Comparison of ENCODE assay signal across 11 cellular contexts in the genomic region with DNA sequence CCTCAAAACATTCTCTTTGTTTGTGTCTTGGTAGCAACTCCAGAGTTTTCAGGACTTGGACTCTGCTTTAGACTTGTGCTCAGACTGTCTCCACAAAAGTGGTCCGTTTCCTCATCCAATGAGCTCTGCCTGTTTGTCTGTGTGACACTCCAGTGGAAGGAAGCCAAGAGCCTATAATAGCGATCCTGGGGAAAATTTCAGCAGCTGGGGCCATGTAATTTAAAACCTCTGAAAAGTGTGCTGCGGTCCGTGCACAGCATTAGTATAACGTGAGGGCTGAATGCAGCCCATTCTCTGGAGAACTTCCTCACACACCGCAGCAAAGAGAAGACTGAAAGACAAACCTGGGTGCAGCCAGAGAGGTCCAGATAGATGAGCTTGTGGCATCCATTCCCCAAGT. TPM values are rescaled to one million over a fixed set of nuclear protein-coding genes. Genes with fewer than 3 reads are reported as not detected.
DNase-seq lines count a peak whose midpoint lies in the region; ATAC-seq, FAIRE-seq and TF ChIP-seq lines count a peak whose summit lies in the region.
"Had no signal": no experiment of that assay in that cellular context is flagged by ENCODE, and none has a peak within 500 bp of the region (broad histone marks: within the 10 kb centered on the region; RNA-seq: fewer than 3 reads in every experiment).

Gene LRRC17, plus strand, starts transcription at position 259 of the 400 bp plus-strand sequence. CDS start 20,914 bp downstream, outside the sequence.

- H3K36me3 ChIP-seq in endothelial cell of umbilical vein (ENCODE audit: control insufficient read depth in 2 of 2, extremely low read depth in 1 of 2, insufficient read depth in 2 of 2, low read length in 2 of 2) (no peaks in the 10 kb centered on the region), osteoblast (ENCODE audit: insufficient read depth, low read length) (no peaks in the 10 kb centered on the region), BE2C (no peaks in the 10 kb centered on the region)

- intact Hi-C loops in endothelial cell of umbilical vein (cut with micrococcal nuclease), result loop anchor here (1.0 kb wide), 1 partner anchor 36 kb away; no protein-coding TSS in a partner anchor

- ATAC-seq in GM21723 (IDR thresholded peaks at IDR 0.05; ENCODE audit: unreplicated experiment), result no peak

- FAIRE-seq in endothelial cell of umbilical vein (lab: Jason Lieb, UNC), result no peak
- FAIRE-seq: GM18507 had no signal

- H3K4me2 ChIP-seq in endothelial cell of umbilical vein (ENCODE audit: insufficient read depth, low read length), result peak within 1 kb of the TSS; percentile 92
- peak within 1 kb of the TSS; percentile 87 for H3K4me2 ChIP-seq in osteoblast (ENCODE audit: insufficient read depth, low read length)

- H3K4me3 ChIP-seq in endothelial cell of umbilical vein (replicated peaks in 1 of 3; ENCODE audit: insufficient read depth in 1 of 3, low read depth in 1 of 3, low read length in 3 of 3), result peak within 1 kb of the TSS; percentile 25 to 77 (median 75)
- H3K4me3 ChIP-seq in osteoblast (ENCODE audit: insufficient read depth, low read length), result peak within 1 kb of the TSS; percentile 71
- no peak within 1 kb of the TSS for H3K4me3 ChIP-seq in BE2C (ENCODE audit: low read depth, low read length)

- CTCF ChIA-PET in endothelial cell of umbilical vein (lab: Charles Lee), result interaction anchor here (0.7 to 1.1 kb wide), 3 partner anchors 18 to 155 kb away, joined by 3 read pairs; no protein-coding TSS in a partner anchor

- no peaks in the 10 kb centered on the region for H3K9me3 Mint-ChIP-seq in activated naive CD8-positive, alpha-beta T cell treated with anti-CD3 and anti-CD28 coated beads for 36 hours

- no peak for TF ChIP-seq CTCF in endothelial cell of umbilical vein (IDR thresholded peaks at IDR 0.05; ENCODE audit: extremely low read depth in 1 of 2, insufficient read depth in 1 of 2, low read depth in 1 of 2, low read length in 2 of 2)
- TF ChIP-seq CTCF in osteoblast (IDR thresholded peaks at IDR 0.05; ENCODE audit: extremely low read depth, low read depth, low read length), result no peak
- TF ChIP-seq CTCF in BE2C (IDR thresholded peaks at IDR 0.05; ENCODE audit: low read depth, low read length), result no peak

- H3K27me3 Mint-ChIP-seq in activated naive CD8-positive, alpha-beta T cell treated with anti-CD3 and anti-CD28 coated beads for 36 hours, result no peaks in the 10 kb centered on the region

- H3K36me3 Mint-ChIP-seq in activated naive CD8-positive, alpha-beta T cell treated with anti-CD3 and anti-CD28 coated beads for 36 hours, result no peaks in the 10 kb centered on the region

- POLR2A ChIA-PET in endothelial cell of umbilical vein (lab: Charles Lee), result interaction anchor here (0.7 kb wide), 1 partner anchor 165 kb away, joined by 8 read pairs; no protein-coding TSS in a partner anchor

- H3K27ac Mint-ChIP-seq in activated naive CD8-positive, alpha-beta T cell treated with anti-CD3 and anti-CD28 coated beads for 36 hours, result no peak within 1 kb of the TSS

- H3K27ac ChIP-seq in endothelial cell of umbilical vein (ENCODE audit: insufficient read depth, low read depth, low read length), result peak within 1 kb of the TSS; percentile 68
- peak within 1 kb of the TSS; percentile 49 for H3K27ac ChIP-seq in osteoblast (ENCODE audit: low read depth, low read length)
- H3K27ac ChIP-seq: epithelial cell of prostate, RWPE1 had no signal

- H3K4me1 ChIP-seq in endothelial cell of umbilical vein (ENCODE audit: control insufficient read depth, extremely low read depth, insufficient read depth, low read length) (peaks cover 20% of the 10 kb centered on the region), osteoblast (ENCODE audit: insufficient read depth, low read length) (peaks cover 33% of the 10 kb centered on the region), BE2C (no peaks in the 10 kb centered on the region)

- no peaks in the 10 kb centered on the region for H3K79me2 ChIP-seq in endothelial cell of umbilical vein (ENCODE audit: control insufficient read depth, insufficient read depth, low read length)
- no peaks in the 10 kb centered on the region for H3K79me2 ChIP-seq in osteoblast (ENCODE audit: insufficient read depth, low read length)

- dilution Hi-C loops in endothelial cell of umbilical vein (cut with MboI; ENCODE audit: extremely low pct_ligation_motif_present, low sequenced_read_pairs), result no loop called here

- DNase-seq in DMS79 (lab: John Stamatoyannopoulos, UW) (peak; percentile 1), NCI-H2171 (lab: John Stamatoyannopoulos, UW) (peak; percentile 95), endothelial cell of umbilical vein (ENCODE audit: low read depth, low spot score) (peak; percentile 85), osteoblast (ENCODE audit: insufficient read length, low spot score, missing footprints) (peak; percentile 23), RKO (ENCODE audit: low spot score) (no peak), BE2C (no peak)
- no peak for DNase-seq in activated naive CD8-positive, alpha-beta T cell treated with anti-CD3 and anti-CD28 coated beads for 36 hours

- H2AFZ ChIP-seq in endothelial cell of umbilical vein (ENCODE audit: low read depth, low read length) (peak within 1 kb of the TSS; percentile 95), osteoblast (ENCODE audit: low read length) (peak within 1 kb of the TSS; percentile 85)

- H4K20me1 ChIP-seq in endothelial cell of umbilical vein (replicated peaks; ENCODE audit: control insufficient read depth, extremely low read depth, insufficient read depth, low read length) (no peaks in the 10 kb centered on the region), osteoblast (ENCODE audit: insufficient read depth, low read length) (no peaks in the 10 kb centered on the region)

- no peak for TF ChIP-seq POLR2A in endothelial cell of umbilical vein (IDR thresholded peaks at IDR 0.05; ENCODE audit: low read depth, low read length)

- peaks cover 3% of the 10 kb centered on the region for H3K4me1 Mint-ChIP-seq in activated naive CD8-positive, alpha-beta T cell treated with anti-CD3 and anti-CD28 coated beads for 36 hours

- no TSS peak for BruUV-seq in endothelial cell of umbilical vein (replicated peaks; lab: Mats Ljungman, UMichigan)

- H3K27me3 ChIP-seq in endothelial cell of umbilical vein (ENCODE audit: control insufficient read depth in 2 of 2, insufficient read depth in 2 of 2, low read length in 2 of 2) (no peaks in the 10 kb centered on the region), osteoblast (ENCODE audit: insufficient read depth, low read length) (no peaks in the 10 kb centered on the region), BE2C (no peaks in the 10 kb centered on the region)

- H3K9me3 ChIP-seq in endothelial cell of umbilical vein (replicated peaks; ENCODE audit: control insufficient read depth, insufficient read depth, low read length), result no peaks in the 10 kb centered on the region
- no peaks in the 10 kb centered on the region for H3K9me3 ChIP-seq in osteoblast (ENCODE audit: low read depth, low read length)
- H3K9me3 ChIP-seq in BE2C, result no peaks in the 10 kb centered on the region

- H3K4me3 Mint-ChIP-seq in activated naive CD8-positive, alpha-beta T cell treated with anti-CD3 and anti-CD28 coated beads for 36 hours, result no peak within 1 kb of the TSS

- H3K9ac ChIP-seq in endothelial cell of umbilical vein (replicated peaks; ENCODE audit: extremely low read depth, insufficient read depth, low read length), result peak within 1 kb of the TSS; percentile 65

- no peaks in the 10 kb centered on the region for H3K9me1 ChIP-seq in endothelial cell of umbilical vein (replicated peaks; ENCODE audit: control insufficient read depth, extremely low read depth, insufficient read depth, low read length)

TF ChIP-seq in endothelial cell of umbilical vein, 7 proteins besides CTCF, POLR2A, EP300 and RAD21:
- TF ChIP-seq MAX (IDR thresholded peaks at IDR 0.05; ENCODE audit: insufficient read depth, insufficient read length) (no peak), MYC (IDR thresholded peaks at IDR 0.05; ENCODE audit: low read depth, low read length) (no peak), GATA2 (IDR thresholded peaks at IDR 0.05; ENCODE audit: insufficient read depth, insufficient read length, low read depth, low read length) (no peak), FOS (IDR thresholded peaks at IDR 0.05; ENCODE audit: borderline replicate concordance, insufficient read depth, low read length) (no peak), EZH2 (IDR thresholded peaks at IDR 0.05; ENCODE audit: borderline replicate concordance, low read depth, low read length, severe bottlenecking) (no peak), JUN (IDR thresholded peaks at IDR 0.05; ENCODE audit: borderline replicate concordance, insufficient read depth, insufficient read length, low read depth) (no peak), POLR2AphosphoS5 (IDR thresholded peaks at IDR 0.05; ENCODE audit: insufficient read depth, low read depth, low read length) (no peak)

RNA-seq across cellular contexts. Expression of gene LRRC17, which starts in this region (rescaled TPM):
- total RNA-seq in endothelial cell of umbilical vein (22.7 and 31.9 TPM in 2 replicates), osteoblast (12.3 and 14.4 TPM in 2 replicates)
- 27.1 and 33.7 TPM in 2 replicates for polyA plus RNA-seq in endothelial cell of umbilical vein
- 40.7 and 43.1 TPM in 2 replicates for polyA plus RNA-seq in endothelial cell of umbilical vein (2011; cell fraction: cytosol; rRNA removed)
- polyA plus RNA-seq in endothelial cell of umbilical vein (2011; cell fraction: nucleus; rRNA removed), result 23.9 and 34.4 TPM in 2 replicates
- 34.1 and 35.1 TPM in 2 replicates for polyA plus RNA-seq in endothelial cell of umbilical vein (2012)
- polyA minus RNA-seq in endothelial cell of umbilical vein, result 19.6 and 27.8 TPM in 2 replicates
- polyA minus RNA-seq in endothelial cell of umbilical vein (2011; cell fraction: cytosol; rRNA and poly(A)+ RNA removed), result not detected
- 11.8 and 21.0 TPM in 2 replicates for polyA minus RNA-seq in endothelial cell of umbilical vein (2011; cell fraction: nucleus; rRNA and poly(A)+ RNA removed)
- total RNA-seq in activated naive CD8-positive, alpha-beta T cell treated with anti-CD3 and anti-CD28 coated beads for 36 hours, result not detected
- polyA plus RNA-seq in BE2C (2012; ENCODE audit: insufficient read depth, insufficient read length, low read depth), result 2.6 TPM

Comparison
In these comparisons a context has a peak if more than half of its experiments do, and no peak if none do; other contexts are left out.
1. RNA of gene LRRC17 (total RNA-seq): 22.7 to 31.9 TPM in endothelial cell of umbilical vein and 12.3 to 14.4 TPM in osteoblast; not detected in activated naive CD8-positive, alpha-beta T cell treated with anti-CD3 and anti-CD28 coated beads for 36 hours; every median in the first group is over 10 times any median in the second.
2. DNase-seq: peak in DMS79 (single experiment), NCI-H2171 (single experiment), endothelial cell of umbilical vein (single experiment) and osteoblast (single experiment); none in activated naive CD8-positive, alpha-beta T cell treated with anti-CD3 and anti-CD28 coated beads for 36 hours (single experiment), RKO (single experiment) and BE2C (single experiment).